1 cellular context compared by ENCODE assay signal in genomic region chr3:195106418-195106906, GRCh38.
TF ChIP-seq lines count a peak whose summit lies in the region.

No MANE protein-coding gene starts in this region.

TF ChIP-seq in HepG2, 621 proteins besides CTCF, POLR2A, EP300 and RAD21 (continued from another document and continues in another):
- TF ChIP-seq, protein P1, sequence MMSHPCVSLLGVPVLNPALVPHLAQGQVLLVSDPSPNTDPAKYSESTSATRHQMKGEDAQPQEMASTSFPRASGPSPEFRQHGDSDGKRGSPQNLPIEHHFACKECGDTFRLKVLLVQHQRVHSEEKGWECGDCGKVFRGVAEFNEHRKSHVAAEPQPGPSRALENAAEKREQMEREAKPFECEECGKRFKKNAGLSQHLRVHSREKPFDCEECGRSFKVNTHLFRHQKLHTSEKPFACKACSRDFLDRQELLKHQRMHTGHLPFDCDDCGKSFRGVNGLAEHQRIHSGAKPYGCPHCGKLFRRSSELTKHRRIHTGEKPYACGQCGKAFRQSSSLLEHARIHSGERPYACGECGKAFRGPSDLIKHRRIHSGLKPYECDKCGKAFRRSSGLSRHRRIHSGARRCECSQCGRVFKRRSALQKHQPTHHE (CRISPR knock-in tag; IDR thresholded peaks at IDR 0.05; ENCODE audit: borderline replicate concordance), result no peak
- TF ChIP-seq ZNF335 (CRISPR knock-in tag; IDR thresholded peaks at IDR 0.05), result no peak
- TF ChIP-seq, protein P2, sequence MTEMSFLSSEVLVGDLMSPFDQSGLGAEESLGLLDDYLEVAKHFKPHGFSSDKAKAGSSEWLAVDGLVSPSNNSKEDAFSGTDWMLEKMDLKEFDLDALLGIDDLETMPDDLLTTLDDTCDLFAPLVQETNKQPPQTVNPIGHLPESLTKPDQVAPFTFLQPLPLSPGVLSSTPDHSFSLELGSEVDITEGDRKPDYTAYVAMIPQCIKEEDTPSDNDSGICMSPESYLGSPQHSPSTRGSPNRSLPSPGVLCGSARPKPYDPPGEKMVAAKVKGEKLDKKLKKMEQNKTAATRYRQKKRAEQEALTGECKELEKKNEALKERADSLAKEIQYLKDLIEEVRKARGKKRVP (CRISPR knock-in tag; IDR thresholded peaks at IDR 0.05), result no peak
- no peak for TF ChIP-seq IRF1 (CRISPR knock-in tag; IDR thresholded peaks at IDR 0.05; ENCODE audit: low read depth)
- TF ChIP-seq ZNF354B (CRISPR knock-in tag; IDR thresholded peaks at IDR 0.05), result no peak
- TF ChIP-seq KAT2B (IDR thresholded peaks at IDR 0.05; ENCODE audit: borderline replicate concordance, low read depth, low read length), result no peak
- TF ChIP-seq ZNF558 (CRISPR knock-in tag; IDR thresholded peaks at IDR 0.05; ENCODE audit: borderline replicate concordance), result no peak
- TF ChIP-seq, protein P3, sequence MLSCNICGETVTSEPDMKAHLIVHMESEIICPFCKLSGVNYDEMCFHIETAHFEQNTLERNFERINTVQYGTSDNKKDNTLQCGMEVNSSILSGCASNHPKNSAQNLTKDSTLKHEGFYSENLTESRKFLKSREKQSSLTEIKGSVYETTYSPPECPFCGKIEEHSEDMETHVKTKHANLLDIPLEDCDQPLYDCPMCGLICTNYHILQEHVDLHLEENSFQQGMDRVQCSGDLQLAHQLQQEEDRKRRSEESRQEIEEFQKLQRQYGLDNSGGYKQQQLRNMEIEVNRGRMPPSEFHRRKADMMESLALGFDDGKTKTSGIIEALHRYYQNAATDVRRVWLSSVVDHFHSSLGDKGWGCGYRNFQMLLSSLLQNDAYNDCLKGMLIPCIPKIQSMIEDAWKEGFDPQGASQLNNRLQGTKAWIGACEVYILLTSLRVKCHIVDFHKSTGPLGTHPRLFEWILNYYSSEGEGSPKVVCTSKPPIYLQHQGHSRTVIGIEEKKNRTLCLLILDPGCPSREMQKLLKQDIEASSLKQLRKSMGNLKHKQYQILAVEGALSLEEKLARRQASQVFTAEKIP (CRISPR knock-in tag; IDR thresholded peaks at IDR 0.05; ENCODE audit: borderline replicate concordance), result no peak
- no peak for TF ChIP-seq DDIT3 (CRISPR knock-in tag; IDR thresholded peaks at IDR 0.05)
- TF ChIP-seq ZNF563 (CRISPR knock-in tag; IDR thresholded peaks at IDR 0.05), result peak; percentile 58; the same call in 1 of the 2 replicates
- TF ChIP-seq ZNF597 (CRISPR knock-in tag; IDR thresholded peaks at IDR 0.05), result no peak
- no peak for TF ChIP-seq ZNF331 (CRISPR knock-in tag; IDR thresholded peaks at IDR 0.05)
- 0 out of 2 replicates have a peak, but pooled peaks have one; percentile 61 for TF ChIP-seq PCBP1 (IDR thresholded peaks at IDR 0.05; ENCODE audit: borderline replicate concordance, low read depth, low read length)
- 0 out of 2 replicates have a peak, but pooled peaks have one; percentile 28 for TF ChIP-seq SOX5 (CRISPR knock-in tag; IDR thresholded peaks at IDR 0.05; ENCODE audit: borderline replicate concordance)
- no peak for TF ChIP-seq HOXA5 (CRISPR knock-in tag; IDR thresholded peaks at IDR 0.05)
- no peak for TF ChIP-seq CCAR2 (optimal IDR thresholded peaks at IDR 0.05; ENCODE audit: low read depth, low read length)
- no peak for TF ChIP-seq ZNF224 (CRISPR knock-in tag; IDR thresholded peaks at IDR 0.05)
- TF ChIP-seq ARNT (IDR thresholded peaks at IDR 0.05), result no peak
- no peak for TF ChIP-seq NFKBIZ (CRISPR knock-in tag; IDR thresholded peaks at IDR 0.05)
- no peak for TF ChIP-seq STAT5B (CRISPR knock-in tag; IDR thresholded peaks at IDR 0.05)
- TF ChIP-seq ZNF841 (CRISPR knock-in tag; IDR thresholded peaks at IDR 0.05; ENCODE audit: borderline replicate concordance), result no peak
- TF ChIP-seq CAMTA2 (CRISPR knock-in tag; IDR thresholded peaks at IDR 0.05; ENCODE audit: borderline replicate concordance), result no peak
- TF ChIP-seq ZNF749 (CRISPR knock-in tag; IDR thresholded peaks at IDR 0.05; ENCODE audit: borderline replicate concordance), result no peak
- peak; percentile 12; the same call in 1 of the 2 replicates for TF ChIP-seq THAP11 (CRISPR knock-in tag; IDR thresholded peaks at IDR 0.05)
- no peak for TF ChIP-seq ZNF644 (CRISPR knock-in tag; IDR thresholded peaks at IDR 0.05; ENCODE audit: low read depth)
- TF ChIP-seq ZNF484 (CRISPR knock-in tag; IDR thresholded peaks at IDR 0.05; ENCODE audit: borderline replicate concordance, low read depth), result no peak
- TF ChIP-seq TMF1 (CRISPR knock-in tag; IDR thresholded peaks at IDR 0.05; ENCODE audit: low read depth), result no peak
- TF ChIP-seq NCOR1 (IDR thresholded peaks at IDR 0.05; ENCODE audit: borderline replicate concordance, low read length), result no peak
- no peak for TF ChIP-seq E2F5 (CRISPR knock-in tag; conservative IDR thresholded peaks at IDR 0.05)
- TF ChIP-seq GABPA (IDR thresholded peaks at IDR 0.05; ENCODE audit: low read depth, low read length), result no peak
- no peak for TF ChIP-seq GABPA (CRISPR knock-in tag; IDR thresholded peaks at IDR 0.05; ENCODE audit: low read depth)
- no peak for TF ChIP-seq ZBTB20 (CRISPR knock-in tag; IDR thresholded peaks at IDR 0.05; ENCODE audit: borderline replicate concordance, low read depth)
- no peak; the same call in 1 of the 2 replicates for TF ChIP-seq ZNF362 (CRISPR knock-in tag; IDR thresholded peaks at IDR 0.05; ENCODE audit: borderline replicate concordance)
- no peak for TF ChIP-seq ZNF839 (CRISPR knock-in tag; IDR thresholded peaks at IDR 0.05; ENCODE audit: borderline replicate concordance)
- no peak for TF ChIP-seq ZBTB21 (CRISPR knock-in tag; IDR thresholded peaks at IDR 0.05)
- TF ChIP-seq, protein P4, sequence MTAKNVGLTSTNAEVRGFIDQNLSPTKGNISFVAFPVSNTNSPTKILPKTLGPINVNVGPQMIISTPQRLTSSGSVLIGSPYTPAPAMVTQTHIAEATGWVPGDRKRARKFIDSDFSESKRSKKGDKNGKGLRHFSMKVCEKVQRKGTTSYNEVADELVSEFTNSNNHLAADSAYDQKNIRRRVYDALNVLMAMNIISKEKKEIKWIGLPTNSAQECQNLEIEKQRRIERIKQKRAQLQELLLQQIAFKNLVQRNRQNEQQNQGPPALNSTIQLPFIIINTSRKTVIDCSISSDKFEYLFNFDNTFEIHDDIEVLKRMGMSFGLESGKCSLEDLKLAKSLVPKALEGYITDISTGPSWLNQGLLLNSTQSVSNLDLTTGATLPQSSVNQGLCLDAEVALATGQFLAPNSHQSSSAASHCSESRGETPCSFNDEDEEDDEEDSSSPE (CRISPR knock-in tag; IDR thresholded peaks at IDR 0.05), result no peak
- no peak for TF ChIP-seq JUNB (CRISPR knock-in tag; IDR thresholded peaks at IDR 0.05; ENCODE audit: borderline replicate concordance)
- TF ChIP-seq, protein P5, sequence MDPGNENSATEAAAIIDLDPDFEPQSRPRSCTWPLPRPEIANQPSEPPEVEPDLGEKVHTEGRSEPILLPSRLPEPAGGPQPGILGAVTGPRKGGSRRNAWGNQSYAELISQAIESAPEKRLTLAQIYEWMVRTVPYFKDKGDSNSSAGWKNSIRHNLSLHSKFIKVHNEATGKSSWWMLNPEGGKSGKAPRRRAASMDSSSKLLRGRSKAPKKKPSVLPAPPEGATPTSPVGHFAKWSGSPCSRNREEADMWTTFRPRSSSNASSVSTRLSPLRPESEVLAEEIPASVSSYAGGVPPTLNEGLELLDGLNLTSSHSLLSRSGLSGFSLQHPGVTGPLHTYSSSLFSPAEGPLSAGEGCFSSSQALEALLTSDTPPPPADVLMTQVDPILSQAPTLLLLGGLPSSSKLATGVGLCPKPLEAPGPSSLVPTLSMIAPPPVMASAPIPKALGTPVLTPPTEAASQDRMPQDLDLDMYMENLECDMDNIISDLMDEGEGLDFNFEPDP (CRISPR knock-in tag; conservative IDR thresholded peaks at IDR 0.05), result no peak
- TF ChIP-seq SNAPC5 (CRISPR knock-in tag; IDR thresholded peaks at IDR 0.05; ENCODE audit: borderline replicate concordance), result no peak
- TF ChIP-seq KDM5B (CRISPR knock-in tag; IDR thresholded peaks at IDR 0.05; ENCODE audit: borderline replicate concordance), result peak; percentile 44; the same call in 1 of the 2 replicates
- TF ChIP-seq FOSL1 (CRISPR knock-in tag; IDR thresholded peaks at IDR 0.05; ENCODE audit: borderline replicate concordance), result no peak
- no peak for TF ChIP-seq FIP1L1 (IDR thresholded peaks at IDR 0.05; ENCODE audit: borderline replicate concordance, insufficient read depth, low read depth, low read length)
- TF ChIP-seq TARDBP (CRISPR knock-in tag; IDR thresholded peaks at IDR 0.05), result no peak
- TF ChIP-seq, protein P6, sequence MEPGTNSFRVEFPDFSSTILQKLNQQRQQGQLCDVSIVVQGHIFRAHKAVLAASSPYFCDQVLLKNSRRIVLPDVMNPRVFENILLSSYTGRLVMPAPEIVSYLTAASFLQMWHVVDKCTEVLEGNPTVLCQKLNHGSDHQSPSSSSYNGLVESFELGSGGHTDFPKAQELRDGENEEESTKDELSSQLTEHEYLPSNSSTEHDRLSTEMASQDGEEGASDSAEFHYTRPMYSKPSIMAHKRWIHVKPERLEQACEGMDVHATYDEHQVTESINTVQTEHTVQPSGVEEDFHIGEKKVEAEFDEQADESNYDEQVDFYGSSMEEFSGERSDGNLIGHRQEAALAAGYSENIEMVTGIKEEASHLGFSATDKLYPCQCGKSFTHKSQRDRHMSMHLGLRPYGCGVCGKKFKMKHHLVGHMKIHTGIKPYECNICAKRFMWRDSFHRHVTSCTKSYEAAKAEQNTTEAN (CRISPR knock-in tag; conservative IDR thresholded peaks at IDR 0.05), result peak; percentile 85
- no peak for TF ChIP-seq ZNF44 (CRISPR knock-in tag; IDR thresholded peaks at IDR 0.05)
- no peak for TF ChIP-seq ZNF12 (CRISPR knock-in tag; IDR thresholded peaks at IDR 0.05)
- TF ChIP-seq, protein P7, sequence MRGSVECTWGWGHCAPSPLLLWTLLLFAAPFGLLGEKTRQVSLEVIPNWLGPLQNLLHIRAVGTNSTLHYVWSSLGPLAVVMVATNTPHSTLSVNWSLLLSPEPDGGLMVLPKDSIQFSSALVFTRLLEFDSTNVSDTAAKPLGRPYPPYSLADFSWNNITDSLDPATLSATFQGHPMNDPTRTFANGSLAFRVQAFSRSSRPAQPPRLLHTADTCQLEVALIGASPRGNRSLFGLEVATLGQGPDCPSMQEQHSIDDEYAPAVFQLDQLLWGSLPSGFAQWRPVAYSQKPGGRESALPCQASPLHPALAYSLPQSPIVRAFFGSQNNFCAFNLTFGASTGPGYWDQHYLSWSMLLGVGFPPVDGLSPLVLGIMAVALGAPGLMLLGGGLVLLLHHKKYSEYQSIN (CRISPR knock-in tag; IDR thresholded peaks at IDR 0.05; ENCODE audit: borderline replicate concordance), result no peak
- TF ChIP-seq TAF15 (IDR thresholded peaks at IDR 0.05; ENCODE audit: low read depth, low read length, poor library complexity, severe bottlenecking), result no peak
- no peak for TF ChIP-seq REXO4 (CRISPR knock-in tag; IDR thresholded peaks at IDR 0.05; ENCODE audit: borderline replicate concordance)
- no peak for TF ChIP-seq NKX3-1 (CRISPR knock-in tag; IDR thresholded peaks at IDR 0.05)
- TF ChIP-seq RFX5 (IDR thresholded peaks at IDR 0.05; ENCODE audit: low read depth, low read length), result no peak
- TF ChIP-seq ZNF136 (CRISPR knock-in tag; IDR thresholded peaks at IDR 0.05; ENCODE audit: low read depth), result no peak
- no peak for TF ChIP-seq CEBPB (IDR thresholded peaks at IDR 0.05; ENCODE audit: borderline replicate concordance, low read depth, low read length)
- TF ChIP-seq ZNF577 (CRISPR knock-in tag; IDR thresholded peaks at IDR 0.05; ENCODE audit: borderline replicate concordance, low read depth), result no peak
- TF ChIP-seq NFE2L2 (IDR thresholded peaks at IDR 0.05; ENCODE audit: low read length), result no peak
